Comparison of ENCODE assay signal across 9 cellular contexts in genomic region chr2:11748018-11748860, GRCh38. TPM values are rescaled to one million over a fixed set of nuclear protein-coding genes. Genes with fewer than 3 reads are reported as not detected.
DNase-seq lines count a peak whose midpoint lies in the region; ATAC-seq, FAIRE-seq and TF ChIP-seq lines count a peak whose summit lies in the region.
"Had no signal": no experiment of that assay in that cellular context is flagged by ENCODE, and none has a peak within 500 bp of the region (broad histone marks: within the 10 kb centered on the region; RNA-seq: fewer than 3 reads in every experiment).

No MANE protein-coding gene starts in this region.

- FAIRE-seq in kidney (lab: Jason Lieb, UNC) = no peak

- H3K4me1 Mint-ChIP-seq in activated CD4-positive, alpha-beta T cell treated with anti-CD3 and anti-CD28 coated beads, Interleukin-2, amount 10 ng/mL, durations not matched to agents 7 days and 5 days = peaks cover 83% of the 10 kb centered on the region
- H3K4me1 Mint-ChIP-seq in activated T-helper 17 cell treated with anti-CD3 and anti-CD28 coated beads, Interleukin-2, amount 50 U/mL, for 72 hours = peaks cover 56% of the 10 kb centered on the region

- intact Hi-C loops in kidney (cut with DNase I) = no loop called here

- TF ChIP-seq CTCF in kidney (IDR thresholded peaks at IDR 0.05; ENCODE audit: borderline replicate concordance, extremely low read depth, insufficient read depth) (no peak), suprapubic skin (IDR thresholded peaks at IDR 0.05) (no peak)

- peak overlapping the region in 1 of 2 donors; percentile 34 for H3K27ac ChIP-seq in kidney (ENCODE audit: low read depth in 2 of 2, low read length in 2 of 2)
- peak overlapping the region; percentile 24 for H3K27ac ChIP-seq in suprapubic skin

- H3K36me3 ChIP-seq in kidney (ENCODE audit: control insufficient read depth in 1 of 2, insufficient read depth in 2 of 2, low read length in 2 of 2) (no peaks in the 10 kb centered on the region), suprapubic skin (no peaks in the 10 kb centered on the region)

- no peak for TF ChIP-seq EP300 in suprapubic skin (IDR thresholded peaks at IDR 0.05)

- H3K9me3 ChIP-seq in kidney (ENCODE audit: control insufficient read depth in 1 of 2, low read length in 2 of 2) = no peaks in the 10 kb centered on the region
- H3K9me3 ChIP-seq in suprapubic skin = no peaks in the 10 kb centered on the region

- H3K4me3 Mint-ChIP-seq in activated CD4-positive, alpha-beta T cell treated with anti-CD3 and anti-CD28 coated beads, Interleukin-2, amount 10 ng/mL, durations not matched to agents 7 days and 5 days = peak overlapping the region; percentile 87
- H3K4me3 Mint-ChIP-seq in activated T-helper 17 cell treated with anti-CD3 and anti-CD28 coated beads, Interleukin-2, amount 50 U/mL, for 72 hours = peak overlapping the region; percentile 95

- no peak for ATAC-seq in activated T-helper 17 cell treated with anti-CD3 and anti-CD28 coated beads, Interleukin-2, amount 50 U/mL, for 72 hours (replicated peaks)
- no peak for ATAC-seq in HG03442 (IDR thresholded peaks at IDR 0.05; ENCODE audit: unreplicated experiment)
- no peak for ATAC-seq in GM21515 (IDR thresholded peaks at IDR 0.05; ENCODE audit: unreplicated experiment)

- peak overlapping the region; percentile 54 to 69 for H3K4me3 ChIP-seq in kidney (ENCODE audit: low read length in 2 of 2)
- H3K4me3 ChIP-seq in suprapubic skin = peak overlapping the region; percentile 84

- peak overlapping the region; percentile 84 for H3K27ac Mint-ChIP-seq in activated CD4-positive, alpha-beta T cell treated with anti-CD3 and anti-CD28 coated beads, Interleukin-2, amount 10 ng/mL, durations not matched to agents 7 days and 5 days
- H3K27ac Mint-ChIP-seq in activated T-helper 17 cell treated with anti-CD3 and anti-CD28 coated beads, Interleukin-2, amount 50 U/mL, for 72 hours = peak overlapping the region; percentile 91

- POLR2A ChIA-PET in activated CD4-positive, alpha-beta T cell treated with anti-CD3 and anti-CD28 coated beads, Interleukin-2, amount 10 ng/mL, durations not matched to agents 7 days and 5 days (lab: Charles Lee) = no interaction called here

- H3K27me3 Mint-ChIP-seq in activated CD4-positive, alpha-beta T cell treated with anti-CD3 and anti-CD28 coated beads, Interleukin-2, amount 10 ng/mL, durations not matched to agents 7 days and 5 days = no peaks in the 10 kb centered on the region
- H3K27me3 Mint-ChIP-seq in activated T-helper 17 cell treated with anti-CD3 and anti-CD28 coated beads, Interleukin-2, amount 50 U/mL, for 72 hours = no peaks in the 10 kb centered on the region

- H3K27me3 ChIP-seq in suprapubic skin = no peaks in the 10 kb centered on the region

- TF ChIP-seq POLR2A in suprapubic skin (IDR thresholded peaks at IDR 0.05) = no peak

- H3K4me1 ChIP-seq in kidney (ENCODE audit: control insufficient read depth in 1 of 2, insufficient read depth in 1 of 2, low read depth in 1 of 2, low read length in 2 of 2) = peaks cover 3 to 34% of the 10 kb centered on the region in 2 donors
- peaks cover 91% of the 10 kb centered on the region for H3K4me1 ChIP-seq in suprapubic skin

- DNase-seq in activated CD4-positive, alpha-beta T cell treated with anti-CD3 and anti-CD28 coated beads, Interleukin-2, amount 10 ng/mL, durations not matched to agents 7 days and 5 days = no peak
- DNase-seq in activated CD4-positive, alpha-beta T cell treated with anti-CD3 and anti-CD28 coated beads, Interleukin-2, amount 50 U/mL, for 4 hours = no peak
- DNase-seq in kidney (no peak), suprapubic skin (ENCODE audit: low spot score in 2 of 2) (no peak), activated gamma-delta T cell (lab: John Stamatoyannopoulos, UW) (no peak)
- DNase-seq: activated CD4-positive, alpha-beta T cell treated with anti-CD3 and anti-CD28 coated beads, Interleukin-2, amount 50 U/mL, for 1 hour had no signal

- H3K9me3 Mint-ChIP-seq in activated CD4-positive, alpha-beta T cell treated with anti-CD3 and anti-CD28 coated beads, Interleukin-2, amount 10 ng/mL, durations not matched to agents 7 days and 5 days = no peaks in the 10 kb centered on the region
- H3K9me3 Mint-ChIP-seq in activated T-helper 17 cell treated with anti-CD3 and anti-CD28 coated beads, Interleukin-2, amount 50 U/mL, for 72 hours = no peaks in the 10 kb centered on the region

- peak overlapping the region in 1 of 2 donors; percentile 74 for H3K9ac ChIP-seq in kidney (ENCODE audit: low read length in 2 of 2)

- 70% methylated on average over 19 of the region's 19 CpGs for WGBS in suprapubic skin

- peaks cover 2% of the 10 kb centered on the region for H3K36me3 Mint-ChIP-seq in activated CD4-positive, alpha-beta T cell treated with anti-CD3 and anti-CD28 coated beads, Interleukin-2, amount 10 ng/mL, durations not matched to agents 7 days and 5 days (ENCODE audit: low read depth)
- H3K36me3 Mint-ChIP-seq in activated T-helper 17 cell treated with anti-CD3 and anti-CD28 coated beads, Interleukin-2, amount 50 U/mL, for 72 hours (ENCODE audit: low read depth) = peaks cover 8% of the 10 kb centered on the region

- CTCF ChIA-PET in activated CD4-positive, alpha-beta T cell treated with anti-CD3 and anti-CD28 coated beads, Interleukin-2, amount 10 ng/mL, durations not matched to agents 7 days and 5 days (lab: Charles Lee) = interaction anchor here (1.0 to 1.7 kb wide), 6 partner anchors 9 to 61 kb away, joined by 3 to 8 read pairs (median 5); no protein-coding TSS in a partner anchor

RNA-seq across cellular contexts. Expression of gene LPIN1, which starts 1.8 kb away (rescaled TPM):
- 10 to 100 TPM; 58.9 to 62.2 TPM for total RNA-seq in activated CD4-positive, alpha-beta T cell treated with anti-CD3 and anti-CD28 coated beads, Interleukin-2, amount 10 ng/mL, durations not matched to agents 7 days and 5 days
- 10 to 100 TPM; 59.0 to 69.2 TPM for total RNA-seq in activated T-helper 17 cell treated with anti-CD3 and anti-CD28 coated beads, Interleukin-2, amount 50 U/mL, for 72 hours
- total RNA-seq in kidney (36.8 TPM), suprapubic skin (10 to 100 TPM; 25.9 to 71.9 (median 52.5) TPM)
- polyA plus RNA-seq in kidney (ENCODE audit: insufficient read depth, low read depth, low replicate concordance) = 11.8 TPM
